Comparison of ENCODE assay signal across 12 cellular contexts in genomic region chr20:25220810-25221591, GRCh38. TPM values are rescaled to one million over a fixed set of nuclear protein-coding genes. Genes with fewer than 3 reads are reported as not detected.
DNase-seq lines count a peak whose midpoint lies in the region; ATAC-seq and TF ChIP-seq lines count a peak whose summit lies in the region.
"Had no signal": no experiment of that assay in that cellular context is flagged by ENCODE, and none has a peak within 500 bp of the region (broad histone marks: within the 10 kb centered on the region; RNA-seq: fewer than 3 reads in every experiment).

No MANE protein-coding gene starts in this region.

- TF ChIP-seq CTCF in colonic mucosa (IDR thresholded peaks at IDR 0.05) (no peak), mucosa of descending colon (IDR thresholded peaks at IDR 0.05) (no peak)

- H3K9ac ChIP-seq in colonic mucosa (ENCODE audit: low read depth in 2 of 2, low read length in 2 of 2): peak overlapping the region in 1 of 2 donors; percentile 35
- H3K9ac ChIP-seq: SK-N-SH had no signal

- DNase-seq in DMS153 (lab: John Stamatoyannopoulos, UW): peak; percentile 80
- peak; percentile 74 for DNase-seq in NCI-H2029 treated with DMSO at 0.1 percent for 48 hours (lab: John Stamatoyannopoulos, UW)
- DNase-seq in colonic mucosa: peak; percentile 77
- DNase-seq in mucosa of descending colon: peak; percentile 77 to 88 (median 83)
- no peak for DNase-seq in activated T-cell treated with anti-CD3 and anti-CD28 coated beads, Interleukin-2, amount 50 U/mL, for 1 hour
- no peak for DNase-seq in NCI-H1930 (lab: John Stamatoyannopoulos, UW)
- DNase-seq: NCI-H446 treated with DMSO at 0.1 percent for 48 hours had no signal

- no peak overlapping the region for H3K4me3 ChIP-seq in colonic mucosa
- H3K4me3 ChIP-seq in mucosa of descending colon: no peak overlapping the region
- H3K4me3 ChIP-seq: breast epithelium had no signal

- H3K4me1 ChIP-seq in colonic mucosa (no peaks in the 10 kb centered on the region), mucosa of descending colon (ENCODE audit: low read depth) (peaks cover 17% of the 10 kb centered on the region)
- H3K4me1 ChIP-seq: breast epithelium had no signal

- H3K9me3 ChIP-seq in colonic mucosa: no peaks in the 10 kb centered on the region
- no peaks in the 10 kb centered on the region for H3K9me3 ChIP-seq in mucosa of descending colon
- H3K9me3 ChIP-seq: breast epithelium, SK-N-SH had no signal

- H3K36me3 ChIP-seq in colonic mucosa (peaks cover 4% of the 10 kb centered on the region), mucosa of descending colon (ENCODE audit: low read depth) (peaks cover 7% of the 10 kb centered on the region)

- peak; percentile 80 for ATAC-seq in mucosa of descending colon
- no peak for ATAC-seq in GM18517 (IDR thresholded peaks at IDR 0.05; ENCODE audit: unreplicated experiment)
- no peak for ATAC-seq in GM21576 (IDR thresholded peaks at IDR 0.05; ENCODE audit: unreplicated experiment)
- ATAC-seq: activated T-helper 17 cell treated with anti-CD3 and anti-CD28 coated beads, Interleukin-2, amount 50 U/mL, for 72 hours had no signal

- H3K27ac ChIP-seq in colonic mucosa: peak overlapping the region; percentile 22

- H3K27me3 ChIP-seq in colonic mucosa: no peaks in the 10 kb centered on the region
- H3K27me3 ChIP-seq: breast epithelium had no signal

- intact Hi-C loops in colonic mucosa (cut with DNase I): no loop called here
- intact Hi-C loops in mucosa of descending colon (cut with DNase I, micrococcal nuclease): no loop called here

RNA-seq across cellular contexts. Expression of gene ENTPD6, which starts 25.5 kb away (rescaled TPM):
- total RNA-seq in colonic mucosa (100 to 1,000 TPM; 120 to 201 TPM), mucosa of descending colon (100 to 1,000 TPM; 114 to 191 (median 140) TPM)

RNA-seq across cellular contexts. Expression of gene PYGB, which starts 26.9 kb away (rescaled TPM):
- total RNA-seq in colonic mucosa: 100 to 1,000 TPM; 211 to 295 TPM
- 100 to 1,000 TPM; 247 to 252 (median 247) TPM for total RNA-seq in mucosa of descending colon

Comparison
In these comparisons a context has a peak if more than half of its experiments do, and no peak if none do; other contexts are left out.
1. DNase-seq: peak in DMS153 (single experiment), NCI-H2029 treated with DMSO at 0.1 percent for 48 hours (single experiment), colonic mucosa (single experiment) and mucosa of descending colon (3 of 3); none in activated T-cell treated with anti-CD3 and anti-CD28 coated beads, Interleukin-2, amount 50 U/mL, for 1 hour (single experiment) and NCI-H1930 (0 of 2).